In genomic region chr4:26288308-26288982, GRCh38 we compare ENCODE assay signal across 8 cellular contexts. TPM values are rescaled to one million over a fixed set of nuclear protein-coding genes. Genes with fewer than 3 reads are reported as not detected.
DNase-seq lines count a peak whose midpoint lies in the region; ATAC-seq, FAIRE-seq and TF ChIP-seq lines count a peak whose summit lies in the region.

No MANE protein-coding gene starts in this region.

- peak overlapping the region; percentile 89 for H3K27ac Mint-ChIP-seq in stimulated activated naive B cell treated with anti-CD40 and anti-IgM and Interleukin-4, amounts not matched to agents 10 μg/mL and 1 μg/mL and 100 μg/mL, for 72 hours

- dilution Hi-C loops in endothelial cell of umbilical vein (cut with MboI; ENCODE audit: extremely low pct_ligation_motif_present, low sequenced_read_pairs) = no loop called here

- no peak for TF ChIP-seq CTCF in endothelial cell of umbilical vein (IDR thresholded peaks at IDR 0.05; ENCODE audit: extremely low read depth in 1 of 2, insufficient read depth in 1 of 2, low read depth in 1 of 2, low read length in 2 of 2)
- TF ChIP-seq CTCF in psoas muscle (IDR thresholded peaks at IDR 0.05) = no peak

- H3K9me3 ChIP-seq in endothelial cell of umbilical vein (replicated peaks; ENCODE audit: control insufficient read depth, insufficient read depth, low read length) (no peaks in the 10 kb centered on the region), psoas muscle (no peaks in the 10 kb centered on the region)

- no peak overlapping the region for H3K9ac ChIP-seq in endothelial cell of umbilical vein (replicated peaks; ENCODE audit: extremely low read depth, insufficient read depth, low read length)

- H3K9me1 ChIP-seq in endothelial cell of umbilical vein (replicated peaks; ENCODE audit: control insufficient read depth, extremely low read depth, insufficient read depth, low read length) = no peaks in the 10 kb centered on the region

- no peaks in the 10 kb centered on the region for H3K27me3 ChIP-seq in endothelial cell of umbilical vein (ENCODE audit: control insufficient read depth in 2 of 2, insufficient read depth in 2 of 2, low read length in 2 of 2)
- no peaks in the 10 kb centered on the region for H3K27me3 ChIP-seq in psoas muscle (ENCODE audit: insufficient read depth in 3 of 3, low read length in 2 of 3)

- CTCF ChIA-PET in endothelial cell of umbilical vein (lab: Charles Lee) = no interaction called here

- peak overlapping the region; percentile 36 to 37 for H3K4me3 Mint-ChIP-seq in stimulated activated naive B cell treated with anti-CD40 and anti-IgM and Interleukin-4, amounts not matched to agents 10 μg/mL and 1 μg/mL and 100 μg/mL, for 72 hours

- H3K79me2 ChIP-seq in endothelial cell of umbilical vein (ENCODE audit: control insufficient read depth, insufficient read depth, low read length) = no peaks in the 10 kb centered on the region

- no peak for TF ChIP-seq POLR2A in endothelial cell of umbilical vein (IDR thresholded peaks at IDR 0.05; ENCODE audit: low read depth, low read length)

- no peak overlapping the region for H3K4me3 ChIP-seq in endothelial cell of umbilical vein (replicated peaks in 1 of 3; ENCODE audit: insufficient read depth in 1 of 3, low read depth in 1 of 3, low read length in 3 of 3)
- no peak overlapping the region for H3K4me3 ChIP-seq in psoas muscle

- H3K4me1 Mint-ChIP-seq in stimulated activated naive B cell treated with anti-CD40 and anti-IgM and Interleukin-4, amounts not matched to agents 10 μg/mL and 1 μg/mL and 100 μg/mL, for 72 hours = peaks cover 13 to 20% of the 10 kb centered on the region in 2 donors

- no TSS peak for BruUV-seq in endothelial cell of umbilical vein (replicated peaks; lab: Mats Ljungman, UMichigan)

- H2AFZ ChIP-seq in endothelial cell of umbilical vein (ENCODE audit: low read depth, low read length) = no peak overlapping the region

- no peaks in the 10 kb centered on the region for H3K9me3 Mint-ChIP-seq in stimulated activated naive B cell treated with anti-CD40 and anti-IgM and Interleukin-4, amounts not matched to agents 10 μg/mL and 1 μg/mL and 100 μg/mL, for 72 hours

- H3K36me3 ChIP-seq in endothelial cell of umbilical vein (ENCODE audit: control insufficient read depth in 2 of 2, extremely low read depth in 1 of 2, insufficient read depth in 2 of 2, low read length in 2 of 2) = no peaks in the 10 kb centered on the region
- no peaks in the 10 kb centered on the region for H3K36me3 ChIP-seq in psoas muscle (ENCODE audit: insufficient read depth in 1 of 2, low read depth in 1 of 2)

- DNase-seq in activated naive CD4-positive, alpha-beta T cell treated with Interleukin-2 at 50 U/mL for 16 hours = peak; percentile 21
- no peak for DNase-seq in activated naive CD4-positive, alpha-beta T cell treated with anti-CD3 and anti-CD28 coated beads, Interleukin-2, amount 50 U/mL, for 16 hours
- peak; percentile 90 to 98 for DNase-seq in NOMO-1 (lab: John Stamatoyannopoulos, UW; ENCODE audit: unreplicated experiment in 2 of 2)
- DNase-seq in endothelial cell of umbilical vein (ENCODE audit: low read depth, low spot score) = no peak
- peak; percentile 54 for DNase-seq in stimulated activated naive B cell treated with anti-CD40 and anti-IgM and Interleukin-4, amounts not matched to agents 10 μg/mL and 1 μg/mL and 100 μg/mL, for 72 hours
- no peak for DNase-seq in NCI-H446 treated with DMSO at 0.1 percent for 48 hours (lab: John Stamatoyannopoulos, UW)
- DNase-seq in psoas muscle = no peak

- no peaks in the 10 kb centered on the region for H3K36me3 Mint-ChIP-seq in stimulated activated naive B cell treated with anti-CD40 and anti-IgM and Interleukin-4, amounts not matched to agents 10 μg/mL and 1 μg/mL and 100 μg/mL, for 72 hours

- WGBS in psoas muscle, 3 donors = 83 to 86% (median 85%) methylated on average over 6 of the region's 6 CpGs

- peaks cover 0 to 9% of the 10 kb centered on the region in 2 donors for H3K27me3 Mint-ChIP-seq in stimulated activated naive B cell treated with anti-CD40 and anti-IgM and Interleukin-4, amounts not matched to agents 10 μg/mL and 1 μg/mL and 100 μg/mL, for 72 hours

- H3K4me2 ChIP-seq in endothelial cell of umbilical vein (ENCODE audit: insufficient read depth, low read length) = no peak overlapping the region

- H3K27ac ChIP-seq in endothelial cell of umbilical vein (ENCODE audit: insufficient read depth, low read depth, low read length) (no peak overlapping the region), psoas muscle (no peak overlapping the region)

- intact Hi-C loops in endothelial cell of umbilical vein (cut with micrococcal nuclease) (no loop called here), psoas muscle (cut with DNase I) (no loop called here)

- no peaks in the 10 kb centered on the region for H3K4me1 ChIP-seq in endothelial cell of umbilical vein (ENCODE audit: control insufficient read depth, extremely low read depth, insufficient read depth, low read length)
- no peaks in the 10 kb centered on the region for H3K4me1 ChIP-seq in psoas muscle

- POLR2A ChIA-PET in endothelial cell of umbilical vein (lab: Charles Lee) = no interaction called here

- H4K20me1 ChIP-seq in endothelial cell of umbilical vein (replicated peaks; ENCODE audit: control insufficient read depth, extremely low read depth, insufficient read depth, low read length) = no peaks in the 10 kb centered on the region

- peak; percentile 50 for FAIRE-seq in endothelial cell of umbilical vein (lab: Jason Lieb, UNC)

- ATAC-seq in HG02571 (IDR thresholded peaks at IDR 0.05; ENCODE audit: unreplicated experiment) (peak; percentile 80), psoas muscle (no peak)
- ATAC-seq in stimulated activated naive B cell treated with anti-CD40 and anti-IgM and Interleukin-4, amounts not matched to agents 10 μg/mL and 1 μg/mL and 100 μg/mL, for 72 hours (replicated peaks) = peak; percentile 96

TF ChIP-seq in endothelial cell of umbilical vein, 7 proteins besides CTCF, POLR2A, EP300 and RAD21:
- TF ChIP-seq MYC (IDR thresholded peaks at IDR 0.05; ENCODE audit: low read depth, low read length) (no peak), JUN (IDR thresholded peaks at IDR 0.05; ENCODE audit: borderline replicate concordance, insufficient read depth, insufficient read length, low read depth) (no peak), MAX (IDR thresholded peaks at IDR 0.05; ENCODE audit: insufficient read depth, insufficient read length) (no peak), GATA2 (IDR thresholded peaks at IDR 0.05; ENCODE audit: insufficient read depth, insufficient read length, low read depth, low read length) (no peak), EZH2 (IDR thresholded peaks at IDR 0.05; ENCODE audit: borderline replicate concordance, low read depth, low read length, severe bottlenecking) (no peak), POLR2AphosphoS5 (IDR thresholded peaks at IDR 0.05; ENCODE audit: insufficient read depth, low read depth, low read length) (no peak), FOS (IDR thresholded peaks at IDR 0.05; ENCODE audit: borderline replicate concordance, insufficient read depth, low read length) (no peak)

RNA-seq across cellular contexts. Expression of gene RBPJ, which starts 32.4 kb away (rescaled TPM):
- total RNA-seq in endothelial cell of umbilical vein (42.9 and 46.4 TPM in 2 replicates), psoas muscle (10 to 100 TPM; 28.8 to 44.4 (median 37.6) TPM)
- polyA plus RNA-seq in endothelial cell of umbilical vein (16.7 and 17.0 TPM in 2 replicates), psoas muscle (10 to 100 TPM; 10.6 to 27.4 (median 14.9) TPM)
- 13.5 and 14.6 TPM in 2 replicates for polyA plus RNA-seq in endothelial cell of umbilical vein (2011; cell fraction: cytosol; rRNA removed)
- 64.8 and 87.7 TPM in 2 replicates for polyA plus RNA-seq in endothelial cell of umbilical vein (2011; cell fraction: nucleus; rRNA removed)
- 20.7 and 28.2 TPM in 2 replicates for polyA plus RNA-seq in endothelial cell of umbilical vein (2012)
- 40.2 and 55.0 TPM in 2 replicates for polyA minus RNA-seq in endothelial cell of umbilical vein
- polyA minus RNA-seq in endothelial cell of umbilical vein (2011; cell fraction: cytosol; rRNA and poly(A)+ RNA removed) = 16.4 TPM
- polyA minus RNA-seq in endothelial cell of umbilical vein (2011; cell fraction: nucleus; rRNA and poly(A)+ RNA removed) = 88.3 and 103 TPM in 2 replicates

Comparison
In these comparisons a context has a peak if more than half of its experiments do, and no peak if none do; other contexts are left out.
1. DNase-seq: peak in activated naive CD4-positive, alpha-beta T cell treated with Interleukin-2 at 50 U/mL for 16 hours (single experiment), NOMO-1 (2 of 2) and stimulated activated naive B cell treated with anti-CD40 and anti-IgM and Interleukin-4, amounts not matched to agents 10 μg/mL and 1 μg/mL and 100 μg/mL, for 72 hours (single experiment); none in activated naive CD4-positive, alpha-beta T cell treated with anti-CD3 and anti-CD28 coated beads, Interleukin-2, amount 50 U/mL, for 16 hours (single experiment), endothelial cell of umbilical vein (single experiment), NCI-H446 treated with DMSO at 0.1 percent for 48 hours (single experiment) and psoas muscle (0 of 2).
2. ATAC-seq: peak in HG02571 (single experiment) and stimulated activated naive B cell treated with anti-CD40 and anti-IgM and Interleukin-4, amounts not matched to agents 10 μg/mL and 1 μg/mL and 100 μg/mL, for 72 hours (2 of 2); none in psoas muscle (0 of 4).